ENCODE assay signal across 1 cellular context in the genomic region with DNA sequence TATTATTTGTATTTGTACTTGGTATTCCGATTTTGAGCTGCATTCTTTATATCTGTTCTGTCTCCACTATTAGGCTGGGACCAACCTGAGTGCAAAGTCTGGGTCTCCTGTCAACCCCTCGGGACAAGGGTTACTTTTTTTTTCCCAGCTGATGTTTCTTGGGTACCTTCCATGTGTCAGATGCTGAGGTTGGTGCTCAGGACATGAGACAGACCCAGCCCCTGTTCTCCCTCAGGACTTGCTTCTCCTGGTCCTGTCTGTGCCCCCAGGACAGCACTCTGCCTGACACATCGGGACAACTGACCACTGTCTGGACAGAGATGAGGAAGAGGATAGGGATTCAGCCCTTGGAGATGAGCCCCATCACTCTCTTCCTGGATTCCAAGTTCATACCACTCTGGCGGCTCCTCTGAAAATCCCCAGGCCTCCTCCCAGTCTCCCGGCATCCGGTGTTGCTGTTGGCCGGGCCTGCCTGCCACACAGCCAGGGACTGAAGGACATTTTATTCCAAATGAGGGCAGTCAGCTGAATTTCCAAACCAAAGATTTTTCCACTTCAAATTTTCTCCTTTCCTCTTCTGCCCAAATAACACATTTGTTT.
TF ChIP-seq lines count a peak whose summit lies in the region.

No MANE protein-coding gene starts in this region.

TF ChIP-seq in GM23338, 12 proteins besides CTCF, POLR2A, EP300 and RAD21 (continued from another document):
- TF ChIP-seq ETS1 (IDR thresholded peaks at IDR 0.05) (no peak), NANOG (IDR thresholded peaks at IDR 0.05; ENCODE audit: borderline replicate concordance) (no peak), ZNF114 (CRISPR knock-in tag; IDR thresholded peaks at IDR 0.05) (no peak), ZNF462 (CRISPR knock-in tag; IDR thresholded peaks at IDR 0.05) (no peak)
